ENCODE assay signal across 11 cellular contexts in genomic region chr10:50993817-50994251, GRCh38.
DNase-seq lines count a peak whose midpoint lies in the region; ATAC-seq and TF ChIP-seq lines count a peak whose summit lies in the region.
"Had no signal": no experiment of that assay in that cellular context is flagged by ENCODE, and none has a peak within 500 bp of the region (broad histone marks: within the 10 kb centered on the region; RNA-seq: fewer than 3 reads in every experiment).

No MANE protein-coding gene starts in this region.

- TF ChIP-seq CTCF in AG09309 (IDR thresholded peaks at IDR 0.05; ENCODE audit: control insufficient read depth, insufficient read depth, low read depth, low read length, missing control alignments) (no peak), osteocyte (IDR thresholded peaks at IDR 0.05) (no peak)

- peak overlapping the region; percentile 26; the same call in 1 of the 2 replicates for H3K27ac ChIP-seq in SJCRH30

- peak; percentile 20 for ATAC-seq in Right ventricle myocardium superior (ENCODE audit: poor library complexity)
- no peak for ATAC-seq in GM21717 (IDR thresholded peaks at IDR 0.05; ENCODE audit: unreplicated experiment)

- CTCF ChIA-PET in activated CD4-positive, alpha-beta memory T cell treated with anti-CD3 and anti-CD28 coated beads, Interleukin-2, amount 10 ng/mL, durations not matched to agents 7 days and 5 days (lab: Charles Lee): no interaction called here

- peaks cover 32% of the 10 kb centered on the region for H3K4me1 Mint-ChIP-seq in osteocyte (ENCODE audit: unreplicated experiment)
- H3K4me1 Mint-ChIP-seq in activated CD4-positive, alpha-beta memory T cell treated with anti-CD3 and anti-CD28 coated beads, Interleukin-2, amount 10 ng/mL, durations not matched to agents 7 days and 5 days: peaks cover 8% of the 10 kb centered on the region

- no peaks in the 10 kb centered on the region for H3K27me3 ChIP-seq in SJCRH30

- peak overlapping the region; percentile 82 for H3K27ac Mint-ChIP-seq in osteocyte (ENCODE audit: unreplicated experiment)
- no peak overlapping the region for H3K27ac Mint-ChIP-seq in activated CD4-positive, alpha-beta memory T cell treated with anti-CD3 and anti-CD28 coated beads, Interleukin-2, amount 10 ng/mL, durations not matched to agents 7 days and 5 days
- H3K27ac Mint-ChIP-seq: CD4-positive, alpha-beta memory T cell; memory B cell had no signal

- H3K4me1 ChIP-seq in SJCRH30: peaks cover 3% of the 10 kb centered on the region; the same call in 1 of the 2 replicates

- POLR2A ChIA-PET in activated CD4-positive, alpha-beta memory T cell treated with anti-CD3 and anti-CD28 coated beads, Interleukin-2, amount 10 ng/mL, durations not matched to agents 7 days and 5 days (lab: Charles Lee): no interaction called here

- peak overlapping the region; percentile 95 for H3K4me3 Mint-ChIP-seq in osteocyte (ENCODE audit: unreplicated experiment)
- H3K4me3 Mint-ChIP-seq in activated CD4-positive, alpha-beta memory T cell treated with anti-CD3 and anti-CD28 coated beads, Interleukin-2, amount 10 ng/mL, durations not matched to agents 7 days and 5 days: no peak overlapping the region
- H3K4me3 Mint-ChIP-seq: CD4-positive, alpha-beta memory T cell; memory B cell had no signal

- H3K27me3 Mint-ChIP-seq in osteocyte (ENCODE audit: unreplicated experiment): peaks cover 7% of the 10 kb centered on the region
- peaks cover 52% of the 10 kb centered on the region for H3K27me3 Mint-ChIP-seq in activated CD4-positive, alpha-beta memory T cell treated with anti-CD3 and anti-CD28 coated beads, Interleukin-2, amount 10 ng/mL, durations not matched to agents 7 days and 5 days

- DNase-seq in AG09309 (ENCODE audit: low read depth) (peak; percentile 67), SJCRH30 (peak in 1 of 2 experiments; percentile 36), Right ventricle myocardium superior (peak; percentile 41), osteocyte (ENCODE audit: extremely low spot score, unreplicated experiment) (no peak), A172 (ENCODE audit: low spot score) (no peak), NCI-H526 treated with DMSO at 0.1 percent for 48 hours (lab: John Stamatoyannopoulos, UW) (no peak)
- no peak for DNase-seq in activated CD4-positive, alpha-beta memory T cell treated with anti-CD3 and anti-CD28 coated beads, Interleukin-2, amount 10 ng/mL, durations not matched to agents 7 days and 5 days
- DNase-seq: CD4-positive, alpha-beta memory T cell; stimulated activated CD4-positive, alpha-beta T cell treated with anti-CD3 and anti-CD28 coated beads, Interleukin-2, amount 100 ng/mL, for 24 hours had no signal

- no peaks in the 10 kb centered on the region for H3K36me3 Mint-ChIP-seq in osteocyte (ENCODE audit: unreplicated experiment)
- H3K36me3 Mint-ChIP-seq in activated CD4-positive, alpha-beta memory T cell treated with anti-CD3 and anti-CD28 coated beads, Interleukin-2, amount 10 ng/mL, durations not matched to agents 7 days and 5 days (ENCODE audit: low read depth): no peaks in the 10 kb centered on the region
- H3K36me3 Mint-ChIP-seq: CD4-positive, alpha-beta memory T cell; memory B cell had no signal

- intact Hi-C loops in Right ventricle myocardium superior (cut with DNase I): no loop called here

- H3K4me3 ChIP-seq in AG09309 (ENCODE audit: control insufficient read depth, low read depth, low read length): peak overlapping the region; percentile 90
- H3K4me3 ChIP-seq in SJCRH30: peak overlapping the region; percentile 72

- no peaks in the 10 kb centered on the region for H3K36me3 ChIP-seq in SJCRH30

- H3K9me3 ChIP-seq in SJCRH30 (replicated peaks): no peaks in the 10 kb centered on the region

- no peaks in the 10 kb centered on the region for H3K9me3 Mint-ChIP-seq in osteocyte (ENCODE audit: unreplicated experiment)
- H3K9me3 Mint-ChIP-seq in activated CD4-positive, alpha-beta memory T cell treated with anti-CD3 and anti-CD28 coated beads, Interleukin-2, amount 10 ng/mL, durations not matched to agents 7 days and 5 days: no peaks in the 10 kb centered on the region
- H3K9me3 Mint-ChIP-seq: CD4-positive, alpha-beta memory T cell; memory B cell had no signal

Comparison
In these comparisons a context has a peak if more than half of its experiments do, and no peak if none do; other contexts are left out.
1. DNase-seq: peak in AG09309 (single experiment) and Right ventricle myocardium superior (single experiment); none in osteocyte (single experiment), activated CD4-positive, alpha-beta memory T cell treated with anti-CD3 and anti-CD28 coated beads, Interleukin-2, amount 10 ng/mL, durations not matched to agents 7 days and 5 days (single experiment), A172 (single experiment) and NCI-H526 treated with DMSO at 0.1 percent for 48 hours (single experiment).